ENCODE assay signal across 8 cellular contexts in genomic region chr19:16825312-16826168, GRCh38. TPM values are rescaled to one million over a fixed set of nuclear protein-coding genes. Genes with fewer than 3 reads are reported as not detected.
DNase-seq lines count a peak whose midpoint lies in the region; ATAC-seq and TF ChIP-seq lines count a peak whose summit lies in the region.

No MANE protein-coding gene starts in this region.

- peak overlapping the region; percentile 71 for H3K4me3 Mint-ChIP-seq in osteocyte (ENCODE audit: unreplicated experiment)

- no peaks in the 10 kb centered on the region for H3K27me3 ChIP-seq in WERI-Rb-1 (ENCODE audit: insufficient read depth, low read depth, severe bottlenecking)

- H3K27ac ChIP-seq in 22Rv1 (peak overlapping the region; percentile 43), WERI-Rb-1 (no peak overlapping the region; the same call in 1 of the 2 replicates)

- H3K27ac Mint-ChIP-seq in osteocyte (ENCODE audit: unreplicated experiment), result peak overlapping the region; percentile 96

- H3K4me3 ChIP-seq in WERI-Rb-1 (ENCODE audit: low read depth, low read length), result peak overlapping the region; percentile 46

- TF ChIP-seq CTCF in 22Rv1 (IDR thresholded peaks at IDR 0.05), result no peak
- TF ChIP-seq CTCF in WERI-Rb-1 (IDR thresholded peaks at IDR 0.05; ENCODE audit: low read depth, low read length), result no peak
- no peak for TF ChIP-seq CTCF in osteocyte (IDR thresholded peaks at IDR 0.05)

- no peaks in the 10 kb centered on the region; the same call in 1 of the 2 replicates for H3K36me3 ChIP-seq in WERI-Rb-1

- DNase-seq in GM04504 (ENCODE audit: low read depth) (peak; percentile 62), WERI-Rb-1 (peak; percentile 18), foreskin melanocyte (peak; percentile 26), osteocyte (ENCODE audit: extremely low spot score, unreplicated experiment) (no peak)
- no peak for DNase-seq in stimulated activated CD4-positive, alpha-beta T cell treated with anti-CD3 and anti-CD28 coated beads, Interleukin-15, amount 100 ng/mL, for 24 hours

- no peaks in the 10 kb centered on the region for H3K27me3 Mint-ChIP-seq in osteocyte (ENCODE audit: unreplicated experiment)

- H3K4me1 Mint-ChIP-seq in osteocyte (ENCODE audit: unreplicated experiment), result peaks cover 45% of the 10 kb centered on the region

- H3K9me3 Mint-ChIP-seq in osteocyte (ENCODE audit: unreplicated experiment), result no peaks in the 10 kb centered on the region

- ATAC-seq in GM21367 (IDR thresholded peaks at IDR 0.05; ENCODE audit: unreplicated experiment) (no peak), GM19452 (IDR thresholded peaks at IDR 0.05; ENCODE audit: unreplicated experiment) (no peak)

- H3K36me3 Mint-ChIP-seq in osteocyte (ENCODE audit: unreplicated experiment), result peaks cover under 1% of the 10 kb centered on the region

- no peaks in the 10 kb centered on the region for H3K9me3 ChIP-seq in WERI-Rb-1 (ENCODE audit: severe bottlenecking)

RNA-seq across cellular contexts. Expression of gene SIN3B, which starts 3.7 kb away (rescaled TPM):
- total RNA-seq in osteocyte, result 75.3 and 80.0 TPM in 2 replicates

Comparison
In these comparisons a context has a peak if more than half of its experiments do, and no peak if none do; other contexts are left out.
1. DNase-seq: peak in GM04504 (single experiment), WERI-Rb-1 (single experiment) and foreskin melanocyte (single experiment); none in osteocyte (single experiment) and stimulated activated CD4-positive, alpha-beta T cell treated with anti-CD3 and anti-CD28 coated beads, Interleukin-15, amount 100 ng/mL, for 24 hours (single experiment).